Comparison of ENCODE assay signal across 13 cellular contexts in the genomic region with DNA sequence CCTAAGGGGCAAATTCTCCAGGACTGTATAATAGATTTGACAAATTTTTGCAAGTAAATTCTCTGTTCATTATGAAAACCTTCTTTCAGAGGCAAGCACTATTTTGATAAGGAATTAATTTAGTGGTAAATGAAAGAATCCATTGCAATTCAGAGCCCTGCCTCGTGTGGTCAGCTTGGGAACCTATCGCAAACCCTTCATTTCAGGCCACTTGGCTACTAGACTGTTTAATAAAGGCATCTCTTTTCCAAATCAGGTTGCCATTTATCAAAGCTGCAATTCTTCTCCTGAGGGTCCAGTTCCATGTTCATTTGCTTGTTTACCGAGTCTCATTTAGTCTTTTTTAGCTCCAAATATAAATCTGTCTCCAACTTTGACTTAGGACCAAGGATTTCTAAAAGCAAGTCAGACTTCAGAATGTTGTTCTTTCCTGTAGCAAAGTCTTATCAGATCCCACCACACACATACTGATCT.
DNase-seq lines count a peak whose midpoint lies in the region; ATAC-seq and TF ChIP-seq lines count a peak whose summit lies in the region.
"Had no signal": no experiment of that assay in that cellular context is flagged by ENCODE, and none has a peak within 500 bp of the region (broad histone marks: within the 10 kb centered on the region; RNA-seq: fewer than 3 reads in every experiment).

No MANE protein-coding gene starts in this region.

- H3K9me3 Mint-ChIP-seq in stimulated activated naive CD8-positive, alpha-beta T cell treated with anti-CD3 and anti-CD28 coated beads, Interleukin-15, amount 100 ng/mL, for 72 hours = peaks cover 9 to 11% of the 10 kb centered on the region in 2 donors

- H3K4me1 ChIP-seq in parathyroid adenoma = peaks cover 24% of the 10 kb centered on the region

- no peaks in the 10 kb centered on the region for H3K4me1 Mint-ChIP-seq in stimulated activated naive CD8-positive, alpha-beta T cell treated with anti-CD3 and anti-CD28 coated beads, Interleukin-15, amount 100 ng/mL, for 72 hours

- H2AFZ ChIP-seq in parathyroid adenoma = peak overlapping the region; percentile 1

- no peaks in the 10 kb centered on the region for H3K27me3 ChIP-seq in parathyroid adenoma (ENCODE audit: control insufficient read depth, insufficient read depth, low read length)
- H3K27me3 ChIP-seq: BLaER1 had no signal

- H3K79me2 ChIP-seq in parathyroid adenoma = no peaks in the 10 kb centered on the region

- no peak overlapping the region for H3K4me2 ChIP-seq in parathyroid adenoma (ENCODE audit: low read length)
- H3K4me2 ChIP-seq: BLaER1 had no signal

- ATAC-seq in HG03108 (IDR thresholded peaks at IDR 0.05; ENCODE audit: unreplicated experiment) = no peak
- no peak for ATAC-seq in stimulated activated naive CD8-positive, alpha-beta T cell treated with anti-CD3 and anti-CD28 coated beads, Interleukin-15, amount 100 ng/mL, for 72 hours

- H3K4me3 ChIP-seq in AG09309 (ENCODE audit: control insufficient read depth, low read depth, low read length) = no peak overlapping the region
- no peak overlapping the region for H3K4me3 ChIP-seq in SK-N-MC
- no peak overlapping the region for H3K4me3 ChIP-seq in fibroblast of mammary gland (ENCODE audit: control insufficient read depth, low read depth, low read length)
- H3K4me3 ChIP-seq in parathyroid adenoma (ENCODE audit: low read depth, low read length) = no peak overlapping the region
- H3K4me3 ChIP-seq: BLaER1 had no signal

- H3K9me3 ChIP-seq in SK-N-MC (ENCODE audit: low read depth, low read length) (no peaks in the 10 kb centered on the region), parathyroid adenoma (ENCODE audit: control insufficient read depth, low read length) (no peaks in the 10 kb centered on the region)

- H3K27ac Mint-ChIP-seq in stimulated activated naive CD8-positive, alpha-beta T cell treated with anti-CD3 and anti-CD28 coated beads, Interleukin-15, amount 100 ng/mL, for 72 hours = no peak overlapping the region

- no peak overlapping the region for H3K4me3 Mint-ChIP-seq in stimulated activated naive CD8-positive, alpha-beta T cell treated with anti-CD3 and anti-CD28 coated beads, Interleukin-15, amount 100 ng/mL, for 72 hours

- DNase-seq in AG09309 (ENCODE audit: low read depth) (no peak), SK-N-MC (ENCODE audit: low read depth, low spot score) (no peak), fibroblast of mammary gland (ENCODE audit: low read depth) (no peak), GM20000 (ENCODE audit: low spot score) (no peak)
- no peak for DNase-seq in effector CD8-positive, alpha-beta T cell (lab: John Stamatoyannopoulos, UW)
- no peak for DNase-seq in stimulated activated naive CD8-positive, alpha-beta T cell treated with anti-CD3 and anti-CD28 coated beads, Interleukin-15, amount 100 ng/mL, for 72 hours
- DNase-seq: activated CD4-positive, alpha-beta T cell treated with anti-CD3 and anti-CD28 coated beads, Interleukin-2, amount 50 U/mL, for 48 hours; activated naive CD4-positive, alpha-beta T cell; NCI-H1105; NCI-H774 had no signal

- H3K27ac ChIP-seq in SK-N-MC (0 out of 2 replicates have a peak overlapping the region, but pooled peaks have one; percentile 25), parathyroid adenoma (no peak overlapping the region)
- H3K27ac ChIP-seq: BLaER1 had no signal

- H3K9ac ChIP-seq in SK-N-MC (ENCODE audit: insufficient read length) (no peak overlapping the region), parathyroid adenoma (no peak overlapping the region)
- H3K9ac ChIP-seq: BLaER1 had no signal

- H3K36me3 ChIP-seq in SK-N-MC (ENCODE audit: insufficient read depth, low read length) = no peaks in the 10 kb centered on the region
- H3K36me3 ChIP-seq in parathyroid adenoma (ENCODE audit: control insufficient read depth, insufficient read depth, low read length) = no peaks in the 10 kb centered on the region
- H3K36me3 ChIP-seq: BLaER1 had no signal

- H3K27me3 Mint-ChIP-seq in stimulated activated naive CD8-positive, alpha-beta T cell treated with anti-CD3 and anti-CD28 coated beads, Interleukin-15, amount 100 ng/mL, for 72 hours = no peaks in the 10 kb centered on the region

- TF ChIP-seq CTCF in AG09309 (IDR thresholded peaks at IDR 0.05; ENCODE audit: control insufficient read depth, insufficient read depth, low read depth, low read length, missing control alignments) = peak; percentile 23
- TF ChIP-seq CTCF in fibroblast of mammary gland (conservative IDR thresholded peaks at IDR 0.05; ENCODE audit: control insufficient read depth, insufficient read depth, low read depth, low read length) = peak; percentile 14
- TF ChIP-seq CTCF in parathyroid adenoma (IDR thresholded peaks at IDR 0.05) = no peak
- TF ChIP-seq CTCF in GM20000 (IDR thresholded peaks at IDR 0.05; ENCODE audit: extremely low read depth, missing control alignments) = no peak

Comparison
In these comparisons a context has a peak if more than half of its experiments do, and no peak if none do; other contexts are left out.
1. CTCF ChIP-seq: peak in AG09309 (single experiment) and fibroblast of mammary gland (single experiment); none in parathyroid adenoma (single experiment) and GM20000 (single experiment).